Comparison of ENCODE assay signal across 8 cellular contexts in the genomic region with DNA sequence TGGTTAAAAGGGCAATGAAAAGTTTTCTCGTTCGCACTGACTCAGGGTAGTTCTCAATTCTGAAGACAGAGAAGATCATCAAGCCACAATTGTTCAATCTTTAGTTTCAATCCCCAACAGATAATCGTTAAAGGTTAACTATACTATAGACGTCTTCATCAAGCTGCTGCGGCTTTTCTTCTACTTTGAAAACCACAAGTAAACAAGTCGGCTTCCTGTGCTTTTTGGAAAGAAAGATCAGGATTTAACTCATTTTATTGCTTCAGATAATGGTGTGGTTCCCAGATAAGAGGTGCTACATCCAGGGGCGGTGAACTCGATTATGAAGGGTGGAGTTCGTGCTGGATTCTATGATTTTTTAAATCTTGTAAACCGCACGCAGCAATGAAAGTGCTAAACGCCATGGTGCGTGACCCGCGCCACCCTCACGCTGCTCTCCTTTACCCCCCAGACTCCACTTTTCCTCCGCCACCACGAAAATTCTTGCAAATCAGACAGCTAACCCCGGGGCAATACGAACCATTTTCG. TPM values are rescaled to one million over a fixed set of nuclear protein-coding genes. Genes with fewer than 3 reads are reported as not detected.
A peak's percentile ranks its signal among the peaks of the same experiment; 100 is the strongest.
DNase-seq lines count a peak whose midpoint lies in the region; ATAC-seq and TF ChIP-seq lines count a peak whose summit lies in the region.

No MANE protein-coding gene starts in this region.

- peak overlapping the region; percentile 56 for H3K27ac ChIP-seq in KMS-11
- no peak overlapping the region for H3K27ac ChIP-seq in tibial nerve

- WGBS in tibial nerve, 2 donors = 1% methylated on average over 21 of the region's 21 CpGs

- H3K9me3 Mint-ChIP-seq in activated naive CD8-positive, alpha-beta T cell treated with anti-CD3 and anti-CD28 coated beads for 36 hours = no peaks in the 10 kb centered on the region

- no peak for TF ChIP-seq CTCF in KMS-11 (conservative IDR thresholded peaks at IDR 0.05; ENCODE audit: low read depth, low read length)
- no peak for TF ChIP-seq CTCF in tibial nerve (IDR thresholded peaks at IDR 0.05)

- H3K36me3 Mint-ChIP-seq in activated naive CD8-positive, alpha-beta T cell treated with anti-CD3 and anti-CD28 coated beads for 36 hours = peaks cover 26% of the 10 kb centered on the region

- H2AFZ ChIP-seq in KMS-11 (ENCODE audit: low read depth) = peak overlapping the region; percentile 81

- ATAC-seq in GM21737 (IDR thresholded peaks at IDR 0.05; ENCODE audit: unreplicated experiment) (peak; percentile 52), left colon (peak; percentile 54)

- H3K4me2 ChIP-seq in KMS-11 = peak overlapping the region; percentile 43

- H4K20me1 ChIP-seq in KMS-11 (ENCODE audit: insufficient read depth) = peaks cover 16% of the 10 kb centered on the region

- H3K27me3 ChIP-seq in KMS-11 (ENCODE audit: insufficient read depth, low read depth) (peaks cover 45% of the 10 kb centered on the region), tibial nerve (peaks cover 0 to 69% of the 10 kb centered on the region in 2 donors)

- TF ChIP-seq POLR2A in tibial nerve (IDR thresholded peaks at IDR 0.05) = no peak

- DNase-seq in NCI-H345 treated with DMSO at 0.1 percent for 48 hours (lab: John Stamatoyannopoulos, UW; ENCODE audit: unreplicated experiment) = peak; percentile 48
- no peak for DNase-seq in NCI-H345 (lab: John Stamatoyannopoulos, UW)
- no peak for DNase-seq in activated naive CD8-positive, alpha-beta T cell treated with anti-CD3 and anti-CD28 coated beads for 36 hours
- DNase-seq in left colon = no peak
- no peak for DNase-seq in tibial nerve (ENCODE audit: low spot score in 2 of 2)
- no peak for DNase-seq in C1 segment of cervical spinal cord (lab: John Stamatoyannopoulos, UW)

- H3K9ac ChIP-seq in KMS-11 = peak overlapping the region; percentile 87

- H3K27ac Mint-ChIP-seq in activated naive CD8-positive, alpha-beta T cell treated with anti-CD3 and anti-CD28 coated beads for 36 hours = peak overlapping the region; percentile 96

- TF ChIP-seq EP300 in tibial nerve (IDR thresholded peaks at IDR 0.05) = no peak

- H3K9me3 ChIP-seq in tibial nerve = no peaks in the 10 kb centered on the region

- intact Hi-C loops in left colon (cut with DNase I, micrococcal nuclease) = no loop called here

- H3K4me1 ChIP-seq in KMS-11 (ENCODE audit: low read depth, poor library complexity, severe bottlenecking) (peaks cover 23% of the 10 kb centered on the region), tibial nerve (peaks cover 0 to 25% (median 13%) of the 10 kb centered on the region in 4 donors)

- H3K4me3 Mint-ChIP-seq in activated naive CD8-positive, alpha-beta T cell treated with anti-CD3 and anti-CD28 coated beads for 36 hours = peak overlapping the region; percentile 86

- no peaks in the 10 kb centered on the region for H3K36me3 ChIP-seq in KMS-11 (ENCODE audit: insufficient read depth)
- H3K36me3 ChIP-seq in tibial nerve = no peaks in the 10 kb centered on the region

- H3K79me2 ChIP-seq in KMS-11 (ENCODE audit: insufficient read depth, low read depth) = peaks cover 11% of the 10 kb centered on the region; the same call in 1 of the 2 replicates

- peaks cover 13% of the 10 kb centered on the region for H3K4me1 Mint-ChIP-seq in activated naive CD8-positive, alpha-beta T cell treated with anti-CD3 and anti-CD28 coated beads for 36 hours

- H3K4me3 ChIP-seq in KMS-11 (IDR thresholded peaks at IDR 0.05; ENCODE audit: insufficient read depth, low read depth, low read length) (peak overlapping the region; percentile 72), tibial nerve (peak overlapping the region; percentile 30 to 60 (median 50))

- peaks cover 68% of the 10 kb centered on the region for H3K27me3 Mint-ChIP-seq in activated naive CD8-positive, alpha-beta T cell treated with anti-CD3 and anti-CD28 coated beads for 36 hours

RNA-seq across cellular contexts. Expression of a gene that starts 0.5 kb away (rescaled TPM):
- total RNA-seq in activated naive CD8-positive, alpha-beta T cell treated with anti-CD3 and anti-CD28 coated beads for 36 hours = 10 to 100 TPM; 79.3 to 79.4 TPM
- total RNA-seq in left colon = 10 to 100 TPM; 22.8 to 28.3 TPM
- 1 to 10 TPM in 2 of 4 donors, not detected in 2; 1.3 to 1.8 TPM for total RNA-seq in tibial nerve

Comparison
In these comparisons a context has a peak if more than half of its experiments do, and no peak if none do; other contexts are left out.
1. RNA of a gene that starts 0.5 kb away (total RNA-seq): 79.3 to 79.4 TPM in activated naive CD8-positive, alpha-beta T cell treated with anti-CD3 and anti-CD28 coated beads for 36 hours and 22.8 to 28.3 TPM in left colon; 1.3 to 1.8 TPM in tibial nerve; every median in the first group is over 4 times any median in the second.